ENCODE assay signal across 1 cellular context in the genomic region with DNA sequence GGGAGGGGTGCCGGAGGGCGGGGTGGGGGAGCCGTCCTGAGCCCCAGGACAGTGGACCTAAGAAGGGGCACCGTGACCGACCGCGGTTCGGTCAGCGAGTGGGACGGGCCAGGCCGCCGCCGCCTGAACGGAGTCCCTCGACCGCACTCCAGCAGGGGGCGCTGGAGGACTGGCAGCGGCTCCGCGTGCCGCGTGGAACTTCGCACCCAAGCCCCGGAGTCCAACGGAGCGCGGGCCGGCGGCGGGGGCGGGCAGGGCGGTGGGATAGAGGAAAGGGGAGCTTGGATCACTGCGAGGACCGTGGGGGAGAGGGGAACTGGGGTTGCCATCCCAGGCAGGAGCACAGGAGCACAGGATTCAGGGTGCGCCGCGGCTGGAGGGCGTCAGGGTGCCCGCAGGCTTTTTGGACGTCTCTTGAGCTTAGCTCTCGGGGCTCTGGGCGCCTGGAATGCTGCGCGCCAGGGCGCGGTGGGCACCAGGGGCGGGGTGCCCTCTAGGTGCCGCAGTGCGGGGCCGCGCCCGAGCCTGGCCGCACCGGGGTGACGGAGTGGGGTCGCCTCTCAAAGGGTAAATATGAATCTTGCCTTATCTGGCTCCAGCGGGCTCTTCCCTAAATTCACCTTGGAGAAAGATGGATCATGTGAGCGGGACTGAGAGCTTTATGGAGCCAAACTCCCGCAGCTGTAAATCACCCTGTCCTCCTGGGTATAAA.
TF ChIP-seq lines count a peak whose summit lies in the region.

No MANE protein-coding gene starts in this region.

TF ChIP-seq in HepG2, 621 proteins besides CTCF, POLR2A, EP300 and RAD21 (continued from another document and continues in another):
- TF ChIP-seq, protein P1, sequence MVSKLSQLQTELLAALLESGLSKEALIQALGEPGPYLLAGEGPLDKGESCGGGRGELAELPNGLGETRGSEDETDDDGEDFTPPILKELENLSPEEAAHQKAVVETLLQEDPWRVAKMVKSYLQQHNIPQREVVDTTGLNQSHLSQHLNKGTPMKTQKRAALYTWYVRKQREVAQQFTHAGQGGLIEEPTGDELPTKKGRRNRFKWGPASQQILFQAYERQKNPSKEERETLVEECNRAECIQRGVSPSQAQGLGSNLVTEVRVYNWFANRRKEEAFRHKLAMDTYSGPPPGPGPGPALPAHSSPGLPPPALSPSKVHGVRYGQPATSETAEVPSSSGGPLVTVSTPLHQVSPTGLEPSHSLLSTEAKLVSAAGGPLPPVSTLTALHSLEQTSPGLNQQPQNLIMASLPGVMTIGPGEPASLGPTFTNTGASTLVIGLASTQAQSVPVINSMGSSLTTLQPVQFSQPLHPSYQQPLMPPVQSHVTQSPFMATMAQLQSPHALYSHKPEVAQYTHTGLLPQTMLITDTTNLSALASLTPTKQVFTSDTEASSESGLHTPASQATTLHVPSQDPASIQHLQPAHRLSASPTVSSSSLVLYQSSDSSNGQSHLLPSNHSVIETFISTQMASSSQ (IDR thresholded peaks at IDR 0.05; ENCODE audit: low read depth): no peak
- TF ChIP-seq, protein P1 (CRISPR knock-in tag; IDR thresholded peaks at IDR 0.05; ENCODE audit: borderline replicate concordance): no peak
- 0 out of 2 replicates have a peak, but pooled peaks have one; percentile 56 for TF ChIP-seq FOXO4 (CRISPR knock-in tag; conservative IDR thresholded peaks at IDR 0.05)
- TF ChIP-seq, protein P2, sequence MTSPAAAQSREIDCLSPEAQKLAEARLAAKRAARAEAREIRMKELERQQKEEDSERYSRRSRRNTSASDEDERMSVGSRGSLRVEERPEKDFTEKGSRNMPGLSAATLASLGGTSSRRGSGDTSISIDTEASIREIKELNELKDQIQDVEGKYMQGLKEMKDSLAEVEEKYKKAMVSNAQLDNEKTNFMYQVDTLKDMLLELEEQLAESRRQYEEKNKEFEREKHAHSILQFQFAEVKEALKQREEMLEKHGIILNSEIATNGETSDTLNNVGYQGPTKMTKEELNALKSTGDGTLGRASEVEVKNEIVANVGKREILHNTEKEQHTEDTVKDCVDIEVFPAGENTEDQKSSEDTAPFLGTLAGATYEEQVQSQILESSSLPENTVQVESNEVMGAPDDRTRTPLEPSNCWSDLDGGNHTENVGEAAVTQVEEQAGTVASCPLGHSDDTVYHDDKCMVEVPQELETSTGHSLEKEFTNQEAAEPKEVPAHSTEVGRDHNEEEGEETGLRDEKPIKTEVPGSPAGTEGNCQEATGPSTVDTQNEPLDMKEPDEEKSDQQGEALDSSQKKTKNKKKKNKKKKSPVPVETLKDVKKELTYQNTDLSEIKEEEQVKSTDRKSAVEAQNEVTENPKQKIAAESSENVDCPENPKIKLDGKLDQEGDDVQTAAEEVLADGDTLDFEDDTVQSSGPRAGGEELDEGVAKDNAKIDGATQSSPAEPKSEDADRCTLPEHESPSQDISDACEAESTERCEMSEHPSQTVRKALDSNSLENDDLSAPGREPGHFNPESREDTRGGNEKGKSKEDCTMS (CRISPR knock-in tag; conservative IDR thresholded peaks at IDR 0.05): no peak
- no peak for TF ChIP-seq ATF1 (CRISPR knock-in tag; IDR thresholded peaks at IDR 0.05)
- no peak for TF ChIP-seq ZNF709 (CRISPR knock-in tag; IDR thresholded peaks at IDR 0.05)
- TF ChIP-seq, protein P3, sequence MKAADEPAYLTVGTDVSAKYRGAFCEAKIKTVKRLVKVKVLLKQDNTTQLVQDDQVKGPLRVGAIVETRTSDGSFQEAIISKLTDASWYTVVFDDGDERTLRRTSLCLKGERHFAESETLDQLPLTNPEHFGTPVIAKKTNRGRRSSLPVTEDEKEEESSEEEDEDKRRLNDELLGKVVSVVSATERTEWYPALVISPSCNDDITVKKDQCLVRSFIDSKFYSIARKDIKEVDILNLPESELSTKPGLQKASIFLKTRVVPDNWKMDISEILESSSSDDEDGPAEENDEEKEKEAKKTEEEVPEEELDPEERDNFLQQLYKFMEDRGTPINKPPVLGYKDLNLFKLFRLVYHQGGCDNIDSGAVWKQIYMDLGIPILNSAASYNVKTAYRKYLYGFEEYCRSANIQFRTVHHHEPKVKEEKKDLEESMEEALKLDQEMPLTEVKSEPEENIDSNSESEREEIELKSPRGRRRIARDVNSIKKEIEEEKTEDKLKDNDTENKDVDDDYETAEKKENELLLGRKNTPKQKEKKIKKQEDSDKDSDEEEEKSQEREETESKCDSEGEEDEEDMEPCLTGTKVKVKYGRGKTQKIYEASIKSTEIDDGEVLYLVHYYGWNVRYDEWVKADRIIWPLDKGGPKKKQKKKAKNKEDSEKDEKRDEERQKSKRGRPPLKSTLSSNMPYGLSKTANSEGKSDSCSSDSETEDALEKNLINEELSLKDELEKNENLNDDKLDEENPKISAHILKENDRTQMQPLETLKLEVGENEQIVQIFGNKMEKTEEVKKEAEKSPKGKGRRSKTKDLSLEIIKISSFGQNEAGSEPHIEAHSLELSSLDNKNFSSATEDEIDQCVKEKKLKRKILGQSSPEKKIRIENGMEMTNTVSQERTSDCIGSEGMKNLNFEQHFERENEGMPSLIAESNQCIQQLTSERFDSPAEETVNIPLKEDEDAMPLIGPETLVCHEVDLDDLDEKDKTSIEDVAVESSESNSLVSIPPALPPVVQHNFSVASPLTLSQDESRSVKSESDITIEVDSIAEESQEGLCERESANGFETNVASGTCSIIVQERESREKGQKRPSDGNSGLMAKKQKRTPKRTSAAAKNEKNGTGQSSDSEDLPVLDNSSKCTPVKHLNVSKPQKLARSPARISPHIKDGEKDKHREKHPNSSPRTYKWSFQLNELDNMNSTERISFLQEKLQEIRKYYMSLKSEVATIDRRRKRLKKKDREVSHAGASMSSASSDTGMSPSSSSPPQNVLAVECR (CRISPR knock-in tag; IDR thresholded peaks at IDR 0.05; ENCODE audit: borderline replicate concordance): peak; percentile 44; the same call in 1 of the 2 replicates
- TF ChIP-seq ZNF687 (CRISPR knock-in tag; IDR thresholded peaks at IDR 0.05): peak; percentile 82
- TF ChIP-seq MYPOP (CRISPR knock-in tag; IDR thresholded peaks at IDR 0.05): no peak
- no peak for TF ChIP-seq YY1 (IDR thresholded peaks at IDR 0.05; ENCODE audit: insufficient read depth, insufficient replicate concordance, low read depth, low read length)
- TF ChIP-seq ZFP90 (CRISPR knock-in tag; IDR thresholded peaks at IDR 0.05; ENCODE audit: borderline replicate concordance): no peak
- peak; percentile 45; the same call in 1 of the 2 replicates for TF ChIP-seq IRF2 (CRISPR knock-in tag; IDR thresholded peaks at IDR 0.05)
- no peak for TF ChIP-seq U2AF2 (IDR thresholded peaks at IDR 0.05; ENCODE audit: low read depth, low read length)
- no peak for TF ChIP-seq MBNL3 (CRISPR knock-in tag; conservative IDR thresholded peaks at IDR 0.05)
- no peak for TF ChIP-seq ZNF816 (CRISPR knock-in tag; IDR thresholded peaks at IDR 0.05; ENCODE audit: borderline replicate concordance)
- TF ChIP-seq ELF4 (CRISPR knock-in tag; IDR thresholded peaks at IDR 0.05; ENCODE audit: borderline replicate concordance): no peak
- no peak for TF ChIP-seq ZNF691 (CRISPR knock-in tag; IDR thresholded peaks at IDR 0.05; ENCODE audit: borderline replicate concordance, low read depth)
- no peak for TF ChIP-seq CHD4 (IDR thresholded peaks at IDR 0.05; ENCODE audit: borderline replicate concordance, low read length)
- no peak for TF ChIP-seq PCBP2 (optimal IDR thresholded peaks at IDR 0.05; ENCODE audit: low read depth, low read length, poor library complexity, severe bottlenecking)
- TF ChIP-seq ZNF646 (CRISPR knock-in tag; IDR thresholded peaks at IDR 0.05): no peak
